26 cellular contexts compared by ENCODE assay signal in the genomic region with DNA sequence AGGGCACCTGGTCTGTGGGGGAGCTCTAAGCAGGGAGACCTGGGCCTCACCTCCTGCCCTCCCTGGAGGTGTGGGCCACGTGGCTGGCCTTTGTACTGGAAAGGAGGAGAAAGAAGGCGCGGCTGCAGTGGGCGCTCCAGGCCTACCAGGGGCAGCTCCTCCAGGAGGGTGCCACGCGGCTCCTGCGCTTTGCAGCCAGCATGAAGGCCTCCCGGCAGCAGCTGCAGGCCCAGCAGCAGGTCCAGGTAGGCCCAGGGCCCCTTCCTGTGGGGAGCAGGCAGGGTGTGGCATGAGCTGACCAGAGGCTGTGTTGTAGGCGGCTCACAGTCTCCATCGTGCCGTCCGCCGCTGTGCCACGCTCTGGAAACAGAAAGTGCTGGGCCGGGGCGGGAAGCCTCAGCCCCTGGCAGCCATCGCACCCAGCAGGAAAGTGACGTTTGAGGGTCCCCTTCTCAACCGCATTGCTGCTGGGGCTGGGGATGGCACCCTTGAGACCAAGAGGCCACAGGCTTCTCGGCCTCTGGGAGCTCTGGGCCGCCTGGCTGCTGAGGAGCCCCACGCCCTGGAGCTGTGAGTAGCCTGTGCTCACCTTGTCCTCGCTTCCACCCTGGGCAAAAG. TPM values are rescaled to one million over a fixed set of nuclear protein-coding genes. Genes with fewer than 3 reads are reported as not detected.
DNase-seq lines count a peak whose midpoint lies in the region; ATAC-seq and TF ChIP-seq lines count a peak whose summit lies in the region.
"Had no signal": no experiment of that assay in that cellular context is flagged by ENCODE, and none has a peak within 500 bp of the region (broad histone marks: within the 10 kb centered on the region; RNA-seq: fewer than 3 reads in every experiment).

No MANE protein-coding gene starts in this region.

- DNase-seq in COLO668 (lab: John Stamatoyannopoulos, UW; ENCODE audit: unreplicated experiment) (peak; percentile 21), T-helper 17 cell (no peak), nephron progenitor cell (no peak), G401 (ENCODE audit: low spot score) (no peak), endothelial cell (ENCODE audit: low spot score) (no peak)
- no peak for DNase-seq in activated CD4-positive, alpha-beta memory T cell treated with anti-CD3 and anti-CD28 coated beads for 36 hours
- DNase-seq: activated CD4-positive, alpha-beta T cell treated with anti-CD3 and anti-CD28 coated beads for 4 hours; activated T-cell treated with anti-CD3 and anti-CD28 coated beads, Interleukin-2, amount 50 U/mL, for 48 hours; DMS79; foreskin fibroblast; GDM1; KBM-7; MG63; NCI-H1436 treated with DMSO at 0.1 percent for 48 hours; NCI-H446; NCI-H748 treated with DMSO at 0.1 percent for 48 hours; stimulated activated CD4-positive, alpha-beta T cell treated with anti-CD3 and anti-CD28 coated beads, Interleukin-4, amount 100 ng/mL, for 4 hours had no signal

- TF ChIP-seq CTCF in nephron progenitor cell (IDR thresholded peaks at IDR 0.05) = no peak
- TF ChIP-seq CTCF in endothelial cell (IDR thresholded peaks at IDR 0.05; ENCODE audit: unreplicated experiment) = no peak

- H3K4me1 Mint-ChIP-seq in T-helper 17 cell = peaks cover 20% of the 10 kb centered on the region
- H3K4me1 Mint-ChIP-seq in nephron progenitor cell = peaks cover 21% of the 10 kb centered on the region
- H3K4me1 Mint-ChIP-seq in activated CD4-positive, alpha-beta memory T cell treated with anti-CD3 and anti-CD28 coated beads for 36 hours (ENCODE audit: low read depth) = peaks cover 25% of the 10 kb centered on the region
- peaks cover 24% of the 10 kb centered on the region for H3K4me1 Mint-ChIP-seq in endothelial cell (ENCODE audit: unreplicated experiment)

- peaks cover 18 to 48% (median 28%) of the 10 kb centered on the region in 11 experiments for H3K36me3 ChIP-seq in BLaER1 treated with 17β-estradiol and CSF1 and Interleukin-3, amounts not matched to agents 10 nM and 100 nM

- H3K27ac ChIP-seq in BLaER1 treated with 17β-estradiol and CSF1 and Interleukin-3, amounts not matched to agents 10 nM and 100 nM = peak overlapping the region in 7 of 11 experiments; percentile 23 to 79 (median 65); a peak in 13 of 22 replicates
- H3K27ac ChIP-seq: esophagus muscularis mucosa, left lung, neutrophil, Peyer's patch, right lobe of liver, upper lobe of left lung, VCaP had no signal

- H3K4me1 ChIP-seq in BLaER1 treated with 17β-estradiol and CSF1 and Interleukin-3, amounts not matched to agents 10 nM and 100 nM = peaks cover 52 to 62% (median 56%) of the 10 kb centered on the region in 10 experiments
- H3K4me1 ChIP-seq: right lobe of liver had no signal

- CTCF ChIA-PET in activated CD4-positive, alpha-beta memory T cell treated with anti-CD3 and anti-CD28 coated beads for 36 hours (lab: Charles Lee) = interaction anchor here (0.7 kb wide), 1 partner anchor 17 kb away, joined by 3 read pairs; no protein-coding TSS in a partner anchor

- H3K9me3 ChIP-seq in BLaER1 treated with 17β-estradiol and CSF1 and Interleukin-3, amounts not matched to agents 10 nM and 100 nM (replicated peaks in 1 of 11) = no peaks in the 10 kb centered on the region
- no peaks in the 10 kb centered on the region for H3K9me3 ChIP-seq in T-helper 17 cell (ENCODE audit: control insufficient read depth, low read length, poor library complexity, severe bottlenecking)
- H3K9me3 ChIP-seq: esophagus muscularis mucosa, left lung, MG63, neutrophil, Peyer's patch, right lobe of liver, upper lobe of left lung had no signal

- H3K36me3 Mint-ChIP-seq in T-helper 17 cell (ENCODE audit: low read depth) = peaks cover 4% of the 10 kb centered on the region
- H3K36me3 Mint-ChIP-seq in nephron progenitor cell (ENCODE audit: low read depth) = no peaks in the 10 kb centered on the region
- peaks cover 43% of the 10 kb centered on the region for H3K36me3 Mint-ChIP-seq in activated CD4-positive, alpha-beta memory T cell treated with anti-CD3 and anti-CD28 coated beads for 36 hours
- peaks cover 12% of the 10 kb centered on the region for H3K36me3 Mint-ChIP-seq in endothelial cell (ENCODE audit: low read depth, unreplicated experiment)
- H3K36me3 Mint-ChIP-seq: brain had no signal

- no peaks in the 10 kb centered on the region for H3K27me3 ChIP-seq in BLaER1 treated with 17β-estradiol and CSF1 and Interleukin-3, amounts not matched to agents 10 nM and 100 nM
- H3K27me3 ChIP-seq: esophagus muscularis mucosa, left lung, MG63, neutrophil, Peyer's patch, right lobe of liver, upper lobe of left lung had no signal

- POLR2A ChIA-PET in activated CD4-positive, alpha-beta memory T cell treated with anti-CD3 and anti-CD28 coated beads for 36 hours (lab: Charles Lee) = no interaction called here

- ATAC-seq in T-helper 17 cell = no peak
- ATAC-seq: left lung, right lobe of liver had no signal

- in situ Hi-C loops in G401 (cut with HindIII; ENCODE audit: low sequenced_read_pairs) = no loop called here

- H3K27ac Mint-ChIP-seq in T-helper 17 cell (peak overlapping the region; percentile 49), nephron progenitor cell (peak overlapping the region; percentile 97), endothelial cell (ENCODE audit: unreplicated experiment) (no peak overlapping the region)
- no peak overlapping the region for H3K27ac Mint-ChIP-seq in activated CD4-positive, alpha-beta memory T cell treated with anti-CD3 and anti-CD28 coated beads for 36 hours

- no peaks in the 10 kb centered on the region for H3K9me3 Mint-ChIP-seq in nephron progenitor cell
- H3K9me3 Mint-ChIP-seq in activated CD4-positive, alpha-beta memory T cell treated with anti-CD3 and anti-CD28 coated beads for 36 hours = no peaks in the 10 kb centered on the region
- no peaks in the 10 kb centered on the region for H3K9me3 Mint-ChIP-seq in endothelial cell (ENCODE audit: unreplicated experiment)
- H3K9me3 Mint-ChIP-seq: brain had no signal

- no peak overlapping the region for H3K4me3 ChIP-seq in BLaER1 treated with 17β-estradiol and CSF1 and Interleukin-3, amounts not matched to agents 10 nM and 100 nM
- H3K4me3 ChIP-seq: esophagus muscularis mucosa, left lung, MG63, Peyer's patch, right lobe of liver, upper lobe of left lung had no signal

- intact Hi-C loops in activated CD4-positive, alpha-beta memory T cell treated with anti-CD3 and anti-CD28 coated beads for 36 hours (cut with micrococcal nuclease) = no loop called here

- H3K9ac ChIP-seq in BLaER1 treated with 17β-estradiol and CSF1 and Interleukin-3, amounts not matched to agents 10 nM and 100 nM = peak overlapping the region in 9 of 11 experiments; percentile 14 to 73 (median 62); a peak in 11 of 22 replicates

- peak overlapping the region; percentile 79 to 95 (median 89) for H3K4me2 ChIP-seq in BLaER1 treated with 17β-estradiol and CSF1 and Interleukin-3, amounts not matched to agents 10 nM and 100 nM

- H3K4me3 Mint-ChIP-seq in T-helper 17 cell (no peak overlapping the region), nephron progenitor cell (no peak overlapping the region), endothelial cell (ENCODE audit: unreplicated experiment) (no peak overlapping the region)
- H3K4me3 Mint-ChIP-seq in activated CD4-positive, alpha-beta memory T cell treated with anti-CD3 and anti-CD28 coated beads for 36 hours = no peak overlapping the region
- H3K4me3 Mint-ChIP-seq: brain had no signal

- H3K27me3 Mint-ChIP-seq in T-helper 17 cell (no peaks in the 10 kb centered on the region), nephron progenitor cell (ENCODE audit: low read depth, poor library complexity) (no peaks in the 10 kb centered on the region), endothelial cell (ENCODE audit: unreplicated experiment) (peaks cover 6% of the 10 kb centered on the region)
- H3K27me3 Mint-ChIP-seq in activated CD4-positive, alpha-beta memory T cell treated with anti-CD3 and anti-CD28 coated beads for 36 hours = no peaks in the 10 kb centered on the region

- H4K20me1 ChIP-seq in BLaER1 treated with 17β-estradiol and CSF1 and Interleukin-3, amounts not matched to agents 10 nM and 100 nM = peaks cover 3 to 51% (median 24%) of the 10 kb centered on the region in 11 experiments; a peak in 17 of 22 replicates

RNA-seq across cellular contexts. Expression of gene PISD, which starts 48.6 kb away (rescaled TPM):
- total RNA-seq in T-helper 17 cell (10 to 100 TPM; 37.6 to 38.3 TPM), endothelial cell (ENCODE audit: unreplicated experiment) (53.0 TPM)
- 10 to 100 TPM; 39.4 to 40.2 TPM for total RNA-seq in activated CD4-positive, alpha-beta memory T cell treated with anti-CD3 and anti-CD28 coated beads for 36 hours
- 46.1 and 75.3 TPM in 2 replicates for total RNA-seq in G401 (2014; rRNA removed; shearing (Covaris generic))

Comparison
In these comparisons a context has a peak if more than half of its experiments do, and no peak if none do; other contexts are left out.
1. H3K27ac Mint-ChIP-seq: peak in T-helper 17 cell (single experiment) and nephron progenitor cell (single experiment); none in activated CD4-positive, alpha-beta memory T cell treated with anti-CD3 and anti-CD28 coated beads for 36 hours (single experiment) and endothelial cell (single experiment).